Comparison of ENCODE assay signal across 8 cellular contexts in the genomic region with DNA sequence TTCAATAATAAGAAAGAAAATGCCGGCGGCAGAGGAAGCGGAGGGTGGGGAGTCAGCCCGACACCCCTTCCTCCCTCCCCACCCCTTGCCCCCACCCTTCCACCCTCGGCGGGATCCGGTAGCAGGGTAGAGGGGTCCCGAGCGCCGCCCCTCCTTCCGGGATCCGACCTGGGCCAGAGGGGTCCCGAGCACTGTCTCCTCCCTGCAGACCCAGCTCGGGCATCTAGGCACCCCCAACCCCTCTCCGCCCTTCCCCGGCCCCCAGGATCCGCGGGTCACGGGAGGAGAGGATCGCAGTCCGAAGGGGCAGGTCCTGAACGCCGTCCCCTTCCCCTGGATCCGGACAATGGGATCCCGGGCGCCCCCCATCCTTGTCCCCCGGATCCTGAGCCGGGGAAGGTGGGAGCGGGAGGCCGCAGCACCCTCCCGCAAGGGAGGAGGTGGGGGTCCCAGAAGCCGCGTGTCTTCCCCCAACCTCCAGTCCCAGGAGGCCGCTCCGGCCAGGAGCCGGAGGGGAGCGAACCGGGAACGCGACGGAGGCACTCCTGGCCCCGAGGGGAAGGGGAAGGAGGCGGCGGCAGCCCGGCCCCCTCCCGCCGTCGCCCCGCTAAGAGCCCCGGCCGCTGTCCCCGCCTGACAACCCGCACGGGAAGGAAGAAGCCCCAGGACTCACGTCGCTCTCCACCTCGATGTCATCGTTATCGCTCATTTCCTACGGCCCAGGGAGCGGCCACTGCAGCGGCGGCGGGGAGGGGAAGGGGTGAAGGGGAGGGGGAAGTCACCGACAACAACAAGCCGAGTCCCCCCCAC. TPM values are rescaled to one million over a fixed set of nuclear protein-coding genes. Genes with fewer than 3 reads are reported as not detected.
DNase-seq lines count a peak whose midpoint lies in the region; ATAC-seq and TF ChIP-seq lines count a peak whose summit lies in the region.

No MANE protein-coding gene starts in this region.

- H3K36me3 ChIP-seq in stomach smooth muscle (ENCODE audit: control insufficient read depth in 2 of 2, insufficient read depth in 2 of 2, low read length in 2 of 2) = no peaks in the 10 kb centered on the region

- DNase-seq in activated CD8-positive, alpha-beta memory T cell treated with anti-CD3 and anti-CD28 coated beads for 24 hours = peak; percentile 71
- DNase-seq in endothelial cell (ENCODE audit: low spot score) = peak; percentile 41
- peak in 9 of 10 donors; percentile 36 to 80 (median 57) for DNase-seq in naive thymus-derived CD8-positive, alpha-beta T cell
- no peak for DNase-seq in NCI-H1048 (lab: John Stamatoyannopoulos, UW)

- H3K9me3 Mint-ChIP-seq in endothelial cell (ENCODE audit: unreplicated experiment) = no peaks in the 10 kb centered on the region
- H3K9me3 Mint-ChIP-seq in naive thymus-derived CD8-positive, alpha-beta T cell = no peaks in the 10 kb centered on the region

- H3K27ac Mint-ChIP-seq in endothelial cell (ENCODE audit: unreplicated experiment) = peak overlapping the region; percentile 96
- peak overlapping the region; percentile 95 to 100 (median 97) for H3K27ac Mint-ChIP-seq in naive thymus-derived CD8-positive, alpha-beta T cell

- peak overlapping the region; percentile 61 for H3K27ac ChIP-seq in stomach smooth muscle (ENCODE audit: low read length)

- peak overlapping the region; percentile 99 for H3K4me3 Mint-ChIP-seq in endothelial cell (ENCODE audit: unreplicated experiment)
- H3K4me3 Mint-ChIP-seq in naive thymus-derived CD8-positive, alpha-beta T cell = peak overlapping the region; percentile 77 to 99 (median 96)

- H3K9me3 ChIP-seq in stomach smooth muscle (ENCODE audit: control insufficient read depth in 2 of 2, low read length in 2 of 2) = no peaks in the 10 kb centered on the region

- POLR2A ChIA-PET in naive thymus-derived CD8-positive, alpha-beta T cell (lab: Charles Lee) = interaction anchor here (0.7 to 1.1 kb wide), 6 partner anchors 13 to 1558 kb away, joined by 3 to 4 read pairs (median 3); no protein-coding TSS in a partner anchor

- peaks cover 8% of the 10 kb centered on the region for H3K36me3 Mint-ChIP-seq in endothelial cell (ENCODE audit: low read depth, unreplicated experiment)
- peaks cover 0 to 24% (median 5%) of the 10 kb centered on the region in 3 donors for H3K36me3 Mint-ChIP-seq in naive thymus-derived CD8-positive, alpha-beta T cell

- peak overlapping the region; percentile 77 to 83 for H3K9ac ChIP-seq in stomach smooth muscle (ENCODE audit: low read length in 2 of 2)

- peak; percentile 5 for ATAC-seq in GM18498 (IDR thresholded peaks at IDR 0.05; ENCODE audit: unreplicated experiment)
- peak; percentile 1 for ATAC-seq in HG03565 (IDR thresholded peaks at IDR 0.05; ENCODE audit: unreplicated experiment)
- peak; percentile 6 to 66 for ATAC-seq in naive thymus-derived CD8-positive, alpha-beta T cell
- ATAC-seq in GM21529 (IDR thresholded peaks at IDR 0.05; ENCODE audit: unreplicated experiment) = no peak

- peak overlapping the region; percentile 81 to 82 for H3K4me3 ChIP-seq in stomach smooth muscle (ENCODE audit: low read length in 2 of 2)

- H3K4me1 ChIP-seq in stomach smooth muscle (ENCODE audit: control insufficient read depth, insufficient read depth, low read length) = peaks cover 25% of the 10 kb centered on the region

- no peaks in the 10 kb centered on the region for H3K27me3 ChIP-seq in stomach smooth muscle (ENCODE audit: control insufficient read depth in 1 of 2, insufficient read depth in 2 of 2, low read length in 2 of 2)

- H3K27me3 Mint-ChIP-seq in endothelial cell (ENCODE audit: unreplicated experiment) = peaks cover 7% of the 10 kb centered on the region
- H3K27me3 Mint-ChIP-seq in naive thymus-derived CD8-positive, alpha-beta T cell = peaks cover 0 to 1% (median 0%) of the 10 kb centered on the region in 5 donors

- no peak for TF ChIP-seq CTCF in endothelial cell (IDR thresholded peaks at IDR 0.05; ENCODE audit: unreplicated experiment)

- peaks cover 26% of the 10 kb centered on the region for H3K4me1 Mint-ChIP-seq in endothelial cell (ENCODE audit: unreplicated experiment)
- peaks cover 15 to 47% (median 39%) of the 10 kb centered on the region in 4 donors for H3K4me1 Mint-ChIP-seq in naive thymus-derived CD8-positive, alpha-beta T cell

RNA-seq across cellular contexts. Expression of a gene that starts 0.5 kb away (rescaled TPM):
- total RNA-seq in endothelial cell (ENCODE audit: unreplicated experiment) = 76.1 TPM
- total RNA-seq in naive thymus-derived CD8-positive, alpha-beta T cell = 100 to 1,000 TPM; 200 to 216 TPM
- polyA plus RNA-seq in naive thymus-derived CD8-positive, alpha-beta T cell = 100 to 1,000 TPM; 121 to 140 (median 131) TPM
